19 cellular contexts compared by ENCODE assay signal in the genomic region with DNA sequence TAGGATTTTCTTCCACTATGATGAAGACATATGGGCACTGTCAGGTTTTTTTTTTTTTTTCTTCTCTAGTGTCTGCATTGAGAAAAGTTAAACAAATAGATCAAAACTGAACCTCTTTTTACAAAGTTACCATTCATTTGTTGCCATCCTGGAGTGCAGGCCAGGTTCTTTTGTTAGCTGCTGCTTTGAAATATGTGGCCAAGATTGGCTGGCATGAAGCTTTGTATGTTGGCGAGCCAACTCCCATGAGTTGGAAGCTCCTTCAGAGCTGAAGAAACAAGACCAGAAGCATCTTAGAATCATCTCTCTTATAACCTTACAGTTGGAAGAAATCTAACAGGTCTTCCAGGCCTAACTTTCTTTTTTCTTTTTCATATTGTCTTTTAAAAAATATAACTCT.
A peak's percentile ranks its signal among the peaks of the same experiment; 100 is the strongest.
DNase-seq lines count a peak whose midpoint lies in the region; ATAC-seq and TF ChIP-seq lines count a peak whose summit lies in the region.
"Had no signal": no experiment of that assay in that cellular context is flagged by ENCODE, and none has a peak within 500 bp of the region (broad histone marks: within the 10 kb centered on the region; RNA-seq: fewer than 3 reads in every experiment).

No MANE protein-coding gene starts in this region.

- no peak overlapping the region for H3K27ac ChIP-seq in Panc1 (ENCODE audit: low read length)
- H3K27ac ChIP-seq in CD4-positive, alpha-beta memory T cell (ENCODE audit: low read depth, low read length) = no peak overlapping the region
- H3K27ac ChIP-seq: BLaER1 had no signal

- no peaks in the 10 kb centered on the region for H3K9me3 Mint-ChIP-seq in osteocyte (ENCODE audit: unreplicated experiment)
- H3K9me3 Mint-ChIP-seq in CD4-positive, alpha-beta memory T cell = no peaks in the 10 kb centered on the region
- H3K9me3 Mint-ChIP-seq: CD8-positive, alpha-beta T cell had no signal

- BruUV-seq in Panc1 (replicated peaks; lab: Mats Ljungman, UMichigan) = TSS peak; percentile 12

- no peaks in the 10 kb centered on the region for H3K36me3 Mint-ChIP-seq in osteocyte (ENCODE audit: unreplicated experiment)
- H3K36me3 Mint-ChIP-seq in CD4-positive, alpha-beta memory T cell = no peaks in the 10 kb centered on the region
- H3K36me3 Mint-ChIP-seq: CD14-positive monocyte; CD4-positive, CD25-positive, alpha-beta regulatory T cell; CD8-positive, alpha-beta T cell had no signal

- no peak for TF ChIP-seq CTCF in Panc1 (IDR thresholded peaks at IDR 0.05)
- TF ChIP-seq CTCF in osteocyte (IDR thresholded peaks at IDR 0.05) = no peak

- ATAC-seq in Panc1 = no peak
- ATAC-seq: CD8-positive, alpha-beta T cell had no signal

- no peaks in the 10 kb centered on the region for H3K4me1 Mint-ChIP-seq in osteocyte (ENCODE audit: unreplicated experiment)
- no peaks in the 10 kb centered on the region for H3K4me1 Mint-ChIP-seq in CD4-positive, alpha-beta memory T cell
- H3K4me1 Mint-ChIP-seq: CD14-positive monocyte; CD4-positive, CD25-positive, alpha-beta regulatory T cell had no signal

- in situ Hi-C loops in Panc1 (cut with HindIII; ENCODE audit: low pct_unique_long_range_greater_than_20kb, low sequenced_read_pairs) = no loop called here

- H3K36me3 ChIP-seq in Panc1 (ENCODE audit: control insufficient read depth, insufficient read depth, low read length) = no peaks in the 10 kb centered on the region
- H3K36me3 ChIP-seq in CD4-positive, alpha-beta memory T cell (ENCODE audit: insufficient read depth, low read length) = no peaks in the 10 kb centered on the region
- H3K36me3 ChIP-seq: BE2C, BLaER1 had no signal

- POLR2A ChIA-PET in Panc1 (lab: Charles Lee) = no interaction called here
- POLR2A ChIA-PET in CD4-positive, alpha-beta memory T cell (lab: Charles Lee; ENCODE audit: partially characterized antibody) = no interaction called here

- H3K27ac Mint-ChIP-seq in osteocyte (ENCODE audit: unreplicated experiment) = no peak overlapping the region
- H3K27ac Mint-ChIP-seq in CD4-positive, alpha-beta memory T cell = no peak overlapping the region
- H3K27ac Mint-ChIP-seq: CD14-positive monocyte; CD4-positive, CD25-positive, alpha-beta regulatory T cell; CD8-positive, alpha-beta T cell had no signal

- DNase-seq in Panc1 (ENCODE audit: low read depth, low spot score) (no peak), medulla oblongata (ENCODE audit: extremely low spot score) (peak; percentile 55), pons (ENCODE audit: low spot score) (peak; percentile 14), osteocyte (ENCODE audit: extremely low spot score, unreplicated experiment) (no peak), AG20443 (ENCODE audit: low spot score) (no peak), NOMO-1 treated with dmso at 0.1 percent for 144 hours (lab: John Stamatoyannopoulos, UW; ENCODE audit: unreplicated experiment) (no peak)
- no peak for DNase-seq in CD4-positive, alpha-beta memory T cell
- DNase-seq: 8988T; ACHN; AML-193; BE2C; Caco-2; Calu3; CD4-positive, CD25-positive, alpha-beta regulatory T cell; CD8-positive, alpha-beta T cell; DMS79 treated with DMSO at 0.1 percent for 48 hours; GF-D8 had no signal

- CTCF ChIA-PET in Panc1 (lab: Charles Lee) = no interaction called here
- CTCF ChIA-PET in CD4-positive, alpha-beta memory T cell (lab: Charles Lee; ENCODE audit: partially characterized antibody) = interaction anchor here (1.0 to 1.7 kb wide), 2 partner anchors 10 to 18 kb away, joined by 3 to 4 read pairs; no protein-coding TSS in a partner anchor

- intact Hi-C loops in Panc1 (cut with micrococcal nuclease; ENCODE audit: unreplicated experiment) = no loop called here
- intact Hi-C loops in CD4-positive, alpha-beta memory T cell (cut with micrococcal nuclease) = no loop called here

- H3K27me3 Mint-ChIP-seq in osteocyte (ENCODE audit: unreplicated experiment) = peaks cover 9% of the 10 kb centered on the region
- peaks cover 4 to 9% of the 10 kb centered on the region in 2 donors for H3K27me3 Mint-ChIP-seq in CD4-positive, alpha-beta memory T cell

- H3K4me3 ChIP-seq in Panc1 (ENCODE audit: low read depth in 2 of 2, low read length in 2 of 2) = no peak overlapping the region
- no peak overlapping the region for H3K4me3 ChIP-seq in CD4-positive, alpha-beta memory T cell (ENCODE audit: low read length in 2 of 2)
- H3K4me3 ChIP-seq: BLaER1 had no signal

- H3K4me1 ChIP-seq in Panc1 (ENCODE audit: control insufficient read depth, insufficient read depth, low read length) = no peaks in the 10 kb centered on the region
- H3K4me1 ChIP-seq in CD4-positive, alpha-beta memory T cell (ENCODE audit: insufficient read depth, low read length) = no peaks in the 10 kb centered on the region
- H3K4me1 ChIP-seq: BE2C, BLaER1 had no signal

- no peaks in the 10 kb centered on the region for H3K27me3 ChIP-seq in Panc1 (ENCODE audit: control insufficient read depth, insufficient read depth, low read length)
- H3K27me3 ChIP-seq in CD4-positive, alpha-beta memory T cell (ENCODE audit: insufficient read depth, low read length) = no peaks in the 10 kb centered on the region
- H3K27me3 ChIP-seq: BLaER1 had no signal

- no peaks in the 10 kb centered on the region for H3K9me3 ChIP-seq in Panc1 (ENCODE audit: control insufficient read depth, insufficient read depth, low read depth, low read length)
- no peaks in the 10 kb centered on the region for H3K9me3 ChIP-seq in CD4-positive, alpha-beta memory T cell (ENCODE audit: control insufficient read depth in 1 of 2, low read length in 2 of 2)
- H3K9me3 ChIP-seq: BE2C, BLaER1, Caco-2 had no signal

- H3K4me3 Mint-ChIP-seq in osteocyte (ENCODE audit: unreplicated experiment) = no peak overlapping the region
- H3K4me3 Mint-ChIP-seq in CD4-positive, alpha-beta memory T cell = no peak overlapping the region
- H3K4me3 Mint-ChIP-seq: CD14-positive monocyte; CD4-positive, CD25-positive, alpha-beta regulatory T cell; CD8-positive, alpha-beta T cell had no signal

Comparison
In these comparisons a context has a peak if more than half of its experiments do, and no peak if none do; other contexts are left out.
1. DNase-seq: peak in medulla oblongata (single experiment) and pons (single experiment); none in Panc1 (single experiment), osteocyte (single experiment), AG20443 (single experiment), CD4-positive, alpha-beta memory T cell (0 of 5) and NOMO-1 treated with dmso at 0.1 percent for 144 hours (single experiment).